Comparison of ENCODE assay signal across 30 cellular contexts in genomic region chr1:3664700-3665375, GRCh38. TPM values are rescaled to one million over a fixed set of nuclear protein-coding genes. Genes with fewer than 3 reads are reported as not detected.
DNase-seq lines count a peak whose midpoint lies in the region; ATAC-seq, FAIRE-seq and TF ChIP-seq lines count a peak whose summit lies in the region.
"Had no signal": no experiment of that assay in that cellular context is flagged by ENCODE, and none has a peak within 500 bp of the region (broad histone marks: within the 10 kb centered on the region; RNA-seq: fewer than 3 reads in every experiment).

No MANE protein-coding gene starts in this region.

- WGBS in right cardiac atrium = 87% methylated on average over 14 of the region's 14 CpGs
- 89 to 90% methylated on average over 14 of the region's 14 CpGs for WGBS in heart right ventricle, 2 donors
- 1% methylated on average over 14 of the region's 14 CpGs for WGBS in GM12878 (ENCODE audit: insufficient coverage, insufficient replicate concordance, low lambda C conversion rate, missing lambda C conversion rate)
- no CpG with 5 or more reads among the region's 14 CpGs for WGBS in trophoblast cell (ENCODE audit: extremely low coverage, insufficient coverage, insufficient read length)

- no peaks in the 10 kb centered on the region for H3K4me1 ChIP-seq in right cardiac atrium (ENCODE audit: control insufficient read depth, insufficient read depth, low read length)
- H3K4me1 ChIP-seq in heart right ventricle = peaks cover 0 to 15% (median 12%) of the 10 kb centered on the region in 9 donors
- peaks cover 8% of the 10 kb centered on the region for H3K4me1 ChIP-seq in Loucy (ENCODE audit: insufficient read depth, low read length, poor library complexity, severe bottlenecking)
- peaks cover 63% of the 10 kb centered on the region for H3K4me1 ChIP-seq in GM12878 (ENCODE audit: control insufficient read depth, insufficient read depth, low read length)
- peaks cover 2 to 5% of the 10 kb centered on the region in 2 experiments for H3K4me1 ChIP-seq in trophoblast cell (ENCODE audit: control insufficient read depth in 1 of 2, insufficient read depth in 2 of 2, low read length in 2 of 2)

- no peaks in the 10 kb centered on the region for H3K36me3 Mint-ChIP-seq in T-helper 2 cell treated with Interferon-gamma antibody and Interleukin-4, amounts not matched to agents 5 μg/mL and 100 μg/mL, for 36 hours (ENCODE audit: low read depth)

- no peak overlapping the region for H2BK12ac ChIP-seq in trophoblast cell (ENCODE audit: low read length)

- CTCF ChIA-PET in GM12878 (lab: Yijun Ruan, JAX) = interaction anchor here (0.7 to 6.7 kb wide), 5 partner anchors 8 to 60 kb away, joined by 3 to 91 read pairs (median 10); partner anchors contain the start of gene TP73

- ATAC-seq in right cardiac atrium (no peak), heart right ventricle (no peak), GM12878 (peak; percentile 8), GM18517 (IDR thresholded peaks at IDR 0.05; ENCODE audit: unreplicated experiment) (no peak), GM21515 (IDR thresholded peaks at IDR 0.05; ENCODE audit: unreplicated experiment) (no peak)
- ATAC-seq: activated CD8-positive, alpha-beta T cell treated with anti-CD3 and anti-CD28 coated beads for 36 hours; gastrocnemius medialis; T-helper 17 cell had no signal

- no peak overlapping the region for H3K14ac ChIP-seq in trophoblast cell (ENCODE audit: low read length)

- H4K8ac ChIP-seq in trophoblast cell (ENCODE audit: low read depth, low read length) = no peak overlapping the region

- H3K27ac Mint-ChIP-seq in T-helper 2 cell treated with Interferon-gamma antibody and Interleukin-4, amounts not matched to agents 5 μg/mL and 100 μg/mL, for 36 hours = no peak overlapping the region
- H3K27ac Mint-ChIP-seq: activated CD8-positive, alpha-beta T cell treated with anti-CD3 and anti-CD28 coated beads for 36 hours; CD4-positive, alpha-beta T cell; nephron; T-helper 17 cell had no signal

- FAIRE-seq in GM12878 (lab: Jason Lieb, UNC) = peak; percentile 71
- FAIRE-seq: H1, urothelium cell line had no signal

- H4K20me1 ChIP-seq in Loucy (ENCODE audit: insufficient read depth, low read length, poor library complexity, severe bottlenecking) (no peaks in the 10 kb centered on the region), GM12878 (ENCODE audit: control insufficient read depth, insufficient read depth) (no peaks in the 10 kb centered on the region)

- TF ChIP-seq RAD21 in GM12878 (IDR thresholded peaks at IDR 0.05; ENCODE audit: insufficient read depth, low read depth, low read length) = no peak

- H4K12ac ChIP-seq in trophoblast cell (ENCODE audit: low read depth, low read length) = no peak overlapping the region

- no peaks in the 10 kb centered on the region for H3K27me3 ChIP-seq in right cardiac atrium (ENCODE audit: control insufficient read depth, insufficient read depth)
- peaks cover 0 to 4% (median 0%) of the 10 kb centered on the region in 7 donors for H3K27me3 ChIP-seq in heart right ventricle
- no peaks in the 10 kb centered on the region for H3K27me3 ChIP-seq in Loucy (ENCODE audit: insufficient read depth, low read length, poor library complexity, severe bottlenecking)
- no peaks in the 10 kb centered on the region for H3K27me3 ChIP-seq in GM12878 (replicated peaks in 1 of 2; ENCODE audit: control insufficient read depth in 2 of 2, insufficient read depth in 2 of 2, low read length in 1 of 2)
- no peaks in the 10 kb centered on the region for H3K27me3 ChIP-seq in trophoblast cell (ENCODE audit: insufficient read depth, low read length)
- H3K27me3 ChIP-seq: gastrocnemius medialis had no signal

- TF ChIP-seq EP300 in GM12878 (IDR thresholded peaks at IDR 0.05; ENCODE audit: borderline replicate concordance in 1 of 2, control insufficient read depth in 1 of 2, low read depth in 2 of 2, low read length in 2 of 2) = no peak

- H3K4me1 Mint-ChIP-seq in T-helper 2 cell treated with Interferon-gamma antibody and Interleukin-4, amounts not matched to agents 5 μg/mL and 100 μg/mL, for 36 hours (ENCODE audit: low read depth) = no peaks in the 10 kb centered on the region
- H3K4me1 Mint-ChIP-seq: T-helper 17 cell had no signal

- H2BK5ac ChIP-seq in trophoblast cell (ENCODE audit: low read depth, low read length, poor library complexity) = no peak overlapping the region

- no peak for TF ChIP-seq CTCF in heart right ventricle (IDR thresholded peaks at IDR 0.05)
- no peak for TF ChIP-seq CTCF in Loucy (conservative IDR thresholded peaks at IDR 0.05; ENCODE audit: low read length)
- no peak for TF ChIP-seq CTCF in GM12878 (IDR thresholded peaks at IDR 0.05 in 2 of 3, conservative IDR thresholded peaks at IDR 0.05 in 1 of 3; ENCODE audit: control insufficient read depth in 2 of 3, extremely low read depth in 1 of 3, insufficient read depth in 1 of 3, low read depth in 3 of 3, low read length in 3 of 3)

- no peak overlapping the region for H3K4me3 ChIP-seq in right cardiac atrium (ENCODE audit: low read length)
- no peak overlapping the region for H3K4me3 ChIP-seq in heart right ventricle
- no peak overlapping the region for H3K4me3 ChIP-seq in Loucy (ENCODE audit: low read length, poor library complexity, severe bottlenecking)
- peak overlapping the region; percentile 60 for H3K4me3 ChIP-seq in GM12878
- H3K4me3 ChIP-seq in trophoblast cell (ENCODE audit: low read depth, low read length) = no peak overlapping the region
- H3K4me3 ChIP-seq: dorsolateral prefrontal cortex, gastrocnemius medialis, skin epidermis had no signal

- H3K27ac ChIP-seq in right cardiac atrium (ENCODE audit: low read length) (no peak overlapping the region), heart right ventricle (no peak overlapping the region), GM12878 (ENCODE audit: control insufficient read depth, insufficient read depth) (peak overlapping the region; percentile 98), trophoblast cell (ENCODE audit: low read depth, low read length) (no peak overlapping the region)
- H3K27ac ChIP-seq: dorsolateral prefrontal cortex, gastrocnemius medialis, skin epidermis, WERI-Rb-1 had no signal

- DNase-seq in right cardiac atrium = peak in 2 of 3 donors; percentile 3 to 6
- no peak for DNase-seq in heart right ventricle
- no peak for DNase-seq in GM12878 (ENCODE audit: low read depth, low spot score)
- DNase-seq in trophoblast cell = no peak
- no peak for DNase-seq in T-helper 2 cell treated with Interferon-gamma antibody and Interleukin-4, amounts not matched to agents 5 μg/mL and 100 μg/mL, for 36 hours (ENCODE audit: low spot score)
- DNase-seq: ACHN; activated CD8-positive, alpha-beta T cell treated with anti-CD3 and anti-CD28 coated beads for 36 hours; activated naive CD4-positive, alpha-beta T cell treated with Interleukin-2 at 50 U/mL for 16 hours; activated T-cell treated with anti-CD3 and anti-CD28 coated beads, Interleukin-2, amount 50 U/mL, for 1 hour; amygdala; CD4-positive, alpha-beta T cell; central memory CD4-positive, alpha-beta T cell; DMS153; gastrocnemius medialis; midbrain; NCI-H1694 treated with DMSO at 0.1 percent for 48 hours; NCI-H446; OCI-M1; stimulated activated CD4-positive, alpha-beta T cell treated with anti-CD3 and anti-CD28 coated beads, Interleukin-4, amount 100 ng/mL, for 24 hours; WERI-Rb-1 had no signal

- H2AFZ ChIP-seq in Loucy (ENCODE audit: low read length) (peak overlapping the region; percentile 97), GM12878 (ENCODE audit: control insufficient read depth, low read depth, low read length) (peak overlapping the region; percentile 2; the same call in 1 of the 2 replicates), trophoblast cell (ENCODE audit: insufficient read depth, low read length, poor library complexity) (no peak overlapping the region)

- in situ Hi-C loops in GM12878 (cut with MboI) = no loop called here

- H3K4me2 ChIP-seq in Loucy (ENCODE audit: low read depth, low read length, poor library complexity, severe bottlenecking) (no peak overlapping the region), GM12878 (ENCODE audit: control insufficient read depth, insufficient read depth) (peak overlapping the region; percentile 99), trophoblast cell (ENCODE audit: low read length) (no peak overlapping the region)

- H3K79me1 ChIP-seq in trophoblast cell (ENCODE audit: low read length) = no peaks in the 10 kb centered on the region

- no peak overlapping the region for H3K4ac ChIP-seq in trophoblast cell (ENCODE audit: low read depth, low read length)

- no peaks in the 10 kb centered on the region for H3K9me3 Mint-ChIP-seq in T-helper 2 cell treated with Interferon-gamma antibody and Interleukin-4, amounts not matched to agents 5 μg/mL and 100 μg/mL, for 36 hours
- H3K9me3 Mint-ChIP-seq: activated CD8-positive, alpha-beta T cell treated with anti-CD3 and anti-CD28 coated beads for 36 hours; CD4-positive, alpha-beta T cell; nephron had no signal

- TF ChIP-seq POLR2A in GM12878 (IDR thresholded peaks at IDR 0.05; ENCODE audit: low read depth, low read length) = peak; percentile 41; the same call in 1 of the 2 replicates

- no peaks in the 10 kb centered on the region for H3F3A ChIP-seq in Loucy (ENCODE audit: low read depth)

- H3K9me3 ChIP-seq in right cardiac atrium (ENCODE audit: control insufficient read depth, low read length) = no peaks in the 10 kb centered on the region
- H3K9me3 ChIP-seq in heart right ventricle = no peaks in the 10 kb centered on the region
- H3K9me3 ChIP-seq in Loucy (ENCODE audit: insufficient read depth, low read depth, low read length) = no peaks in the 10 kb centered on the region
- H3K9me3 ChIP-seq in GM12878 (replicated peaks; ENCODE audit: control insufficient read depth, insufficient read depth, low read length) = no peaks in the 10 kb centered on the region
- H3K9me3 ChIP-seq in trophoblast cell (ENCODE audit: insufficient read depth, low read depth, low read length) = no peaks in the 10 kb centered on the region
- H3K9me3 ChIP-seq: gastrocnemius medialis had no signal

- intact Hi-C loops in right cardiac atrium (cut with DNase I) (no loop called here), heart right ventricle (cut with DNase I) (no loop called here), GM12878 (cut with micrococcal nuclease; ENCODE audit: unreplicated experiment) (loop anchor here (5.0 kb wide), 1 partner anchor 57 kb away; no protein-coding TSS in a partner anchor)

- H3K36me3 ChIP-seq in heart right ventricle = no peaks in the 10 kb centered on the region
- no peaks in the 10 kb centered on the region for H3K36me3 ChIP-seq in Loucy (ENCODE audit: insufficient read depth, low read length)
- H3K36me3 ChIP-seq in GM12878 (ENCODE audit: control insufficient read depth in 2 of 2, insufficient read depth in 2 of 2, low read length in 1 of 2) = peaks cover 0 to 7% of the 10 kb centered on the region in 2 experiments; a peak in 2 of 4 replicates
- H3K36me3 ChIP-seq in trophoblast cell (ENCODE audit: control insufficient read depth in 1 of 2, insufficient read depth in 2 of 2, low read length in 2 of 2) = no peaks in the 10 kb centered on the region
- H3K36me3 ChIP-seq: gastrocnemius medialis had no signal

- no peaks in the 10 kb centered on the region for H3K9me2 ChIP-seq in Loucy (replicated peaks; ENCODE audit: low read depth, low read length)

- no peak overlapping the region for H4K91ac ChIP-seq in trophoblast cell (ENCODE audit: low read depth, low read length)

- RAD21 ChIA-PET in GM12878 (lab: Charles Lee; ENCODE audit: unreplicated experiment) = interaction anchor here (1.0 to 5.7 kb wide), 5 partner anchors 9 to 55 kb away, joined by 3 to 117 read pairs (median 8); no protein-coding TSS in a partner anchor

- H3K23ac ChIP-seq in trophoblast cell (ENCODE audit: low read length) = no peak overlapping the region

- H3K27me3 Mint-ChIP-seq in T-helper 2 cell treated with Interferon-gamma antibody and Interleukin-4, amounts not matched to agents 5 μg/mL and 100 μg/mL, for 36 hours (ENCODE audit: low read depth) = peaks cover 2% of the 10 kb centered on the region

- H3K9ac ChIP-seq in Loucy (ENCODE audit: low read depth, low read length, poor library complexity, severe bottlenecking) (no peak overlapping the region), GM12878 (ENCODE audit: control insufficient read depth, insufficient read depth, low read length) (peak overlapping the region; percentile 84), trophoblast cell (ENCODE audit: low read length) (no peak overlapping the region)

- POLR2A ChIA-PET in GM12878 (lab: Charles Lee) = interaction anchor here (3.2 to 5.9 kb wide), 3 partner anchors 9 to 12 kb away, joined by 15 to 184 read pairs (median 71); partner anchors contain the start of genes TP73 and WRAP73

- H3K79me2 ChIP-seq in Loucy (ENCODE audit: insufficient read depth, low read length) (no peaks in the 10 kb centered on the region), GM12878 (ENCODE audit: control insufficient read depth, insufficient read depth, low read length) (peaks cover 85% of the 10 kb centered on the region), trophoblast cell (ENCODE audit: control insufficient read depth, insufficient read depth, low read length, poor library complexity) (no peaks in the 10 kb centered on the region)

- no peak overlapping the region for H3K18ac ChIP-seq in trophoblast cell (ENCODE audit: low read length)

- no peak overlapping the region for H2AK5ac ChIP-seq in trophoblast cell (ENCODE audit: low read length)

- SMC1A ChIA-PET in GM12878 (lab: Charles Lee; ENCODE audit: uncharacterized antibody, unreplicated experiment) = interaction anchor here (1.2 to 6.0 kb wide), 4 partner anchors 9 to 16 kb away, joined by 3 to 117 read pairs (median 32); partner anchors contain the start of gene TP73

- no peak overlapping the region for H2BK120ac ChIP-seq in trophoblast cell (ENCODE audit: insufficient read depth, low read length, poor library complexity)

- TSS peak; percentile 97 for BruUV-seq in GM12878 (replicated peaks; lab: Mats Ljungman, UMichigan)

- H3K4me3 Mint-ChIP-seq in T-helper 2 cell treated with Interferon-gamma antibody and Interleukin-4, amounts not matched to agents 5 μg/mL and 100 μg/mL, for 36 hours = no peak overlapping the region
- H3K4me3 Mint-ChIP-seq: activated CD8-positive, alpha-beta T cell treated with anti-CD3 and anti-CD28 coated beads for 36 hours; CD4-positive, alpha-beta T cell; nephron; T-helper 17 cell had no signal

RNA-seq across cellular contexts. Expression of gene TP73, which starts 12.5 kb away (rescaled TPM):
- total RNA-seq in right cardiac atrium (under 1 TPM in 1 of 4 donors, not detected in 3; 0.18 TPM), heart right ventricle (under 1 TPM in 4 of 10 donors, not detected in 6; 0.15 to 0.58 (median 0.22) TPM), GM12878 (2014; rRNA removed) (18.6 and 20.4 TPM in 2 replicates), GM12878 (2014; rRNA removed; fragmentation: Illumina TruSeq; extraction: Trizol) (7.8 and 8.5 TPM in 2 replicates), GM12878 (2021) (49.6 and 54.2 TPM in 2 replicates)
- polyA plus RNA-seq in right cardiac atrium (0.07 TPM), heart right ventricle (under 1 TPM in 1 of 2 donors, not detected in 1; 0.03 TPM), GM12878 (2011; rRNA removed) (3.3 and 6.5 TPM in 2 replicates), GM12878 (2014; fragmentation: Illumina TruSeq; extraction: Trizol) (3.4 and 9.3 TPM in 2 replicates), GM12878 (2014; fragmentation: Nextera tagmentation; extraction: Ambion mirVana) (under 1 TPM; 0.08 to 0.22 TPM), GM12878 (2014; rRNA removed) (20.4 and 28.7 TPM in 2 replicates), GM12878 (2016; fragmentation: Nextera tagmentation; extraction: Ambion mirVana) (10 to 100 TPM; 24.8 to 29.4 TPM)
- total RNA-seq in GM12878 (2013; cell fraction: nucleolus; rRNA removed) = 89.6 and 102 TPM in 2 replicates
- polyA plus RNA-seq in GM12878 (2011; ENCODE audit: low read depth) = 5.6 TPM
- polyA plus RNA-seq in GM12878 (2011; cell fraction: cytosol; rRNA removed) = 9.1 and 11.1 TPM in 2 replicates
- polyA plus RNA-seq in GM12878 (2011; cell fraction: nucleus; rRNA removed) = 63.3 and 74.6 TPM in 2 replicates
- polyA plus RNA-seq in GM12878 (2012) = 19.5 and 20.0 TPM in 2 replicates
- polyA minus RNA-seq in GM12878 (2011; rRNA and poly(A)+ RNA removed) = 10.9 and 22.2 TPM in 2 replicates
- polyA minus RNA-seq in GM12878 (2011; cell fraction: cytosol; rRNA and poly(A)+ RNA removed) = 13.4 and 15.6 TPM in 2 replicates
- 23.7 and 49.5 TPM in 2 replicates for polyA minus RNA-seq in GM12878 (2011; cell fraction: nucleus; rRNA and poly(A)+ RNA removed)
- 3.5 and 3.9 TPM in 2 replicates for polyA plus RNA-seq in trophoblast cell (2013)
- total RNA-seq: CD4-positive, alpha-beta T cell; HT1080 had no signal

RNA-seq across cellular contexts. Expression of gene WRAP73, which starts 14.9 kb away (rescaled TPM):
- 10 to 100 TPM in 3 of 4 donors, 1 to 10 TPM in 1; 8.7 to 13.9 (median 12.2) TPM for total RNA-seq in right cardiac atrium
- polyA plus RNA-seq in right cardiac atrium = 12.9 TPM
- total RNA-seq in heart right ventricle = 10 to 100 TPM in 5 of 10 donors, 1 to 10 TPM in 5; 7.5 to 12.9 (median 10.1) TPM
- 10 to 100 TPM; 12.3 to 16.5 TPM for polyA plus RNA-seq in heart right ventricle
- total RNA-seq in GM12878 (2013; cell fraction: nucleolus; rRNA removed) = 44.4 and 44.8 TPM in 2 replicates
- 41.9 and 49.1 TPM in 2 replicates for total RNA-seq in GM12878 (2014; rRNA removed)
- 22.8 and 23.8 TPM in 2 replicates for total RNA-seq in GM12878 (2014; rRNA removed; fragmentation: Illumina TruSeq; extraction: Trizol)
- total RNA-seq in GM12878 (2021) = 37.8 and 44.4 TPM in 2 replicates
- polyA plus RNA-seq in GM12878 (2011; ENCODE audit: low read depth) = 10.6 TPM
- 28.7 and 49.1 TPM in 2 replicates for polyA plus RNA-seq in GM12878 (2011; rRNA removed)
- 63.6 and 87.5 TPM in 2 replicates for polyA plus RNA-seq in GM12878 (2011; cell fraction: cytosol; rRNA removed)
- polyA plus RNA-seq in GM12878 (2011; cell fraction: nucleus; rRNA removed) = 186 and 229 TPM in 2 replicates
- polyA plus RNA-seq in GM12878 (2012) = 21.0 and 25.2 TPM in 2 replicates
- 13.8 and 46.8 TPM in 2 replicates for polyA plus RNA-seq in GM12878 (2014; fragmentation: Illumina TruSeq; extraction: Trizol)
- 1 to 10 TPM; 3.2 to 7.6 TPM for polyA plus RNA-seq in GM12878 (2014; fragmentation: Nextera tagmentation; extraction: Ambion mirVana)
- polyA plus RNA-seq in GM12878 (2014; rRNA removed) = 65.8 and 72.6 TPM in 2 replicates
- 10 to 100 TPM; 52.5 to 58.5 TPM for polyA plus RNA-seq in GM12878 (2016; fragmentation: Nextera tagmentation; extraction: Ambion mirVana)
- polyA minus RNA-seq in GM12878 (2011; rRNA and poly(A)+ RNA removed) = 22.7 and 36.0 TPM in 2 replicates
- 15.2 and 22.9 TPM in 2 replicates for polyA minus RNA-seq in GM12878 (2011; cell fraction: cytosol; rRNA and poly(A)+ RNA removed)
- polyA minus RNA-seq in GM12878 (2011; cell fraction: nucleus; rRNA and poly(A)+ RNA removed) = 34.2 and 49.2 TPM in 2 replicates
- polyA plus RNA-seq in trophoblast cell (2013) = 30.9 and 31.0 TPM in 2 replicates

RNA-seq across cellular contexts. Expression of gene TPRG1L, which starts 40.0 kb away (rescaled TPM):
- total RNA-seq in right cardiac atrium (10 to 100 TPM; 46.3 to 51.4 (median 46.6) TPM), heart right ventricle (10 to 100 TPM; 42.6 to 60.7 (median 51.3) TPM), GM12878 (2014; rRNA removed) (5.3 and 5.8 TPM in 2 replicates), GM12878 (2014; rRNA removed; fragmentation: Illumina TruSeq; extraction: Trizol) (7.3 and 7.6 TPM in 2 replicates), GM12878 (2021) (9.6 and 10.9 TPM in 2 replicates)
- polyA plus RNA-seq in right cardiac atrium (35.8 TPM), heart right ventricle (10 to 100 TPM; 15.1 to 34.8 TPM), GM12878 (2011; rRNA removed) (14.6 and 16.5 TPM in 2 replicates), GM12878 (2014; fragmentation: Illumina TruSeq; extraction: Trizol) (12.1 and 12.2 TPM in 2 replicates), GM12878 (2014; fragmentation: Nextera tagmentation; extraction: Ambion mirVana) (1 to 10 TPM; 1.5 to 5.2 TPM), GM12878 (2014; rRNA removed) (10.5 and 11.6 TPM in 2 replicates), GM12878 (2016; fragmentation: Nextera tagmentation; extraction: Ambion mirVana) (1 to 10 TPM; 6.9 to 8.3 TPM)
- 3.6 and 3.8 TPM in 2 replicates for total RNA-seq in GM12878 (2013; cell fraction: nucleolus; rRNA removed)
- polyA plus RNA-seq in GM12878 (2011; ENCODE audit: low read depth) = 11.2 TPM
- polyA plus RNA-seq in GM12878 (2011; cell fraction: cytosol; rRNA removed) = 16.9 and 19.2 TPM in 2 replicates
- polyA plus RNA-seq in GM12878 (2011; cell fraction: nucleus; rRNA removed) = 5.5 and 7.1 TPM in 2 replicates
- polyA plus RNA-seq in GM12878 (2012) = 15.3 TPM in 2 replicates
- 9.4 and 14.6 TPM in 2 replicates for polyA minus RNA-seq in GM12878 (2011; rRNA and poly(A)+ RNA removed)
- polyA minus RNA-seq in GM12878 (2011; cell fraction: cytosol; rRNA and poly(A)+ RNA removed) = 5.7 and 6.7 TPM in 2 replicates
- 1.6 and 3.5 TPM in 2 replicates for polyA minus RNA-seq in GM12878 (2011; cell fraction: nucleus; rRNA and poly(A)+ RNA removed)
- 23.7 and 23.8 TPM in 2 replicates for polyA plus RNA-seq in trophoblast cell (2013)

RNA-seq across cellular contexts. Expression of gene MEGF6, which starts 53.5 kb away (rescaled TPM):
- total RNA-seq in right cardiac atrium = 10 to 100 TPM in 3 of 4 donors, 1 to 10 TPM in 1; 7.0 to 18.7 (median 13.9) TPM
- polyA plus RNA-seq in right cardiac atrium = 7.2 TPM
- 10 to 100 TPM in 1 of 10 donors, 1 to 10 TPM in 9; 1.8 to 14.1 (median 7.1) TPM for total RNA-seq in heart right ventricle
- 1 to 10 TPM; 2.9 to 7.6 TPM for polyA plus RNA-seq in heart right ventricle
- total RNA-seq in GM12878 (2013; cell fraction: nucleolus; rRNA removed) = 23.2 and 27.8 TPM in 2 replicates
- total RNA-seq in GM12878 (2014; rRNA removed) = not detected in 2 replicates
- not detected in 2 replicates for total RNA-seq in GM12878 (2014; rRNA removed; fragmentation: Illumina TruSeq; extraction: Trizol)
- total RNA-seq in GM12878 (2021) = 0.32 and 0.41 TPM in 2 replicates
- polyA plus RNA-seq in GM12878 (2011; ENCODE audit: low read depth) = not detected
- 0.06 TPM in 1 of 2 replicates, not detected in the other for polyA plus RNA-seq in GM12878 (2011; rRNA removed)
- 0.03 TPM in 2 replicates for polyA plus RNA-seq in GM12878 (2011; cell fraction: cytosol; rRNA removed)
- polyA plus RNA-seq in GM12878 (2011; cell fraction: nucleus; rRNA removed) = 1.6 and 1.8 TPM in 2 replicates
- polyA plus RNA-seq in GM12878 (2012) = 0.20 and 0.24 TPM in 2 replicates
- not detected in 2 replicates for polyA plus RNA-seq in GM12878 (2014; fragmentation: Illumina TruSeq; extraction: Trizol)
- not detected for polyA plus RNA-seq in GM12878 (2014; fragmentation: Nextera tagmentation; extraction: Ambion mirVana)
- 0.01 and 0.03 TPM in 2 replicates for polyA plus RNA-seq in GM12878 (2014; rRNA removed)
- not detected for polyA plus RNA-seq in GM12878 (2016; fragmentation: Nextera tagmentation; extraction: Ambion mirVana)
- 0.05 TPM in 1 of 2 replicates, not detected in the other for polyA minus RNA-seq in GM12878 (2011; rRNA and poly(A)+ RNA removed)
- 0.21 and 0.27 TPM in 2 replicates for polyA minus RNA-seq in GM12878 (2011; cell fraction: cytosol; rRNA and poly(A)+ RNA removed)
- 0.19 and 0.24 TPM in 2 replicates for polyA minus RNA-seq in GM12878 (2011; cell fraction: nucleus; rRNA and poly(A)+ RNA removed)
- 11.3 and 12.1 TPM in 2 replicates for polyA plus RNA-seq in trophoblast cell (2013)

Comparison
In these comparisons a context has a peak if more than half of its experiments do, and no peak if none do; other contexts are left out.
1. DNase-seq: peak in right cardiac atrium (2 of 3); none in heart right ventricle (0 of 2), GM12878 (single experiment), trophoblast cell (0 of 2) and T-helper 2 cell treated with Interferon-gamma antibody and Interleukin-4, amounts not matched to agents 5 μg/mL and 100 μg/mL, for 36 hours (single experiment).
2. RNA of gene TP73, which starts 12.5 kb away (total RNA-seq): 7.8 to 102 TPM in GM12878; 0.18 TPM in right cardiac atrium and 0.15 to 0.58 TPM in heart right ventricle; every median in the first group is over 4 times any median in the second.